11 cellular contexts compared by ENCODE assay signal in the genomic region with DNA sequence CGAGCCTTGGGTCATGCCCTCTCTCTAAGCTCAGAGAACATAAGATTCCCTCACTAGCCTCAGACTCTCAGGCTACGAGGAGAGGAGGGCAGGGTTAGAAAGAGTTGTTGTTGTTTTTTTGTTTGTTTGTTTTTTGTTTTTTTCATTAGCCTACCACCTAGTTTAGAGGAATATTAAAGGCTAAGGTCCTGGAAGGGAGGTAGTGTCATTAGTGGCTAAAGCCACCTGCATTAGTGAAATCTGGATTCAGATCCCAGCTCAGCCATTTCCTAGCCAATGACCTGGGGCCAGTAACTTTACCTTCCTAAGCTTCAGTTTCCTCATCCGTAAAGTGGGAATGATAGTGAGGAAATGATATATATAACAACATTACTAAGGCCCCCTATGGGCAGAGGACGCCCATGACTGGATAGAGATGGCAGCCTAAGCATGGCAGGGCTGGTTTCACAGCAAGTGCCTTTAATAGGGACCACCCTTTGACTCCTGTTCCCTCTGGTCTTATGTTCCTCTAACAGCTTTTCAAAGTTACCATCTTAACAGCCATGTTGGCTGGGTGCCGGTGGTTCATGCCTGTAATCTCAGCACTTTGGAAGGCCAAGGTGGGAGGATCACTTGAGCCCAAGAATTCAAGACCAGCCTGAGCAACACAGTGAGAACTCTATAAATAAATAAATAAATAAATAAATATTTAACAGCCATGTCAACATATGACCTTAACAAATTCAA. TPM values are rescaled to one million over a fixed set of nuclear protein-coding genes. Genes with fewer than 3 reads are reported as not detected.
DNase-seq lines count a peak whose midpoint lies in the region; ATAC-seq, FAIRE-seq and TF ChIP-seq lines count a peak whose summit lies in the region.
"Had no signal": no experiment of that assay in that cellular context is flagged by ENCODE, and none has a peak within 500 bp of the region (broad histone marks: within the 10 kb centered on the region; RNA-seq: fewer than 3 reads in every experiment).

No MANE protein-coding gene starts in this region.

- no peaks in the 10 kb centered on the region for H3K9me3 Mint-ChIP-seq in activated CD4-positive, alpha-beta memory T cell treated with anti-CD3 and anti-CD28 coated beads for 36 hours

- no peak overlapping the region for H2AFZ ChIP-seq in keratinocyte (ENCODE audit: control insufficient read depth, low read length)

- in situ Hi-C loops in transverse colon (cut with MboI; ENCODE audit: low pct_ligation_motif_present in 1 of 4, low pct_unique_long_range_greater_than_20kb in 1 of 4, low sequenced_read_pairs in 3 of 4): no loop called here

- H3K4me3 ChIP-seq in left ventricle myocardium inferior (no peak overlapping the region), right atrium auricular region (no peak overlapping the region), keratinocyte (ENCODE audit: control insufficient read depth in 2 of 3, extremely low read depth in 1 of 3, insufficient read depth in 2 of 3, low read depth in 1 of 3, low read length in 3 of 3) (no peak overlapping the region), transverse colon (no peak overlapping the region)
- H3K4me3 ChIP-seq: ascending aorta had no signal

- H3K4me2 ChIP-seq in keratinocyte (ENCODE audit: control insufficient read depth, extremely low read depth, insufficient read depth, low read depth, low read length): no peak overlapping the region

- TF ChIP-seq EP300 in transverse colon (IDR thresholded peaks at IDR 0.05; ENCODE audit: low read depth): no peak

- H3K27me3 ChIP-seq in left ventricle myocardium inferior (ENCODE audit: low read depth): no peaks in the 10 kb centered on the region
- no peaks in the 10 kb centered on the region for H3K27me3 ChIP-seq in right atrium auricular region
- H3K27me3 ChIP-seq in keratinocyte (ENCODE audit: control insufficient read depth, extremely low read depth, insufficient read depth, low read length): no peaks in the 10 kb centered on the region
- no peaks in the 10 kb centered on the region for H3K27me3 ChIP-seq in transverse colon
- H3K27me3 ChIP-seq: ascending aorta had no signal

- no peak for ATAC-seq in GM21360 (IDR thresholded peaks at IDR 0.05; ENCODE audit: unreplicated experiment)
- ATAC-seq: esophagus mucosa had no signal

- DNase-seq in left ventricle myocardium inferior: no peak
- no peak for DNase-seq in right atrium auricular region (ENCODE audit: low spot score)
- DNase-seq in activated CD4-positive, alpha-beta memory T cell treated with anti-CD3 and anti-CD28 coated beads for 36 hours: no peak
- no peak for DNase-seq in keratinocyte (ENCODE audit: low read depth, low spot score)
- no peak for DNase-seq in transverse colon
- no peak for DNase-seq in DMS153 (lab: John Stamatoyannopoulos, UW)
- DNase-seq in iPS-NIHi7 (ENCODE audit: extremely low spot score): no peak
- DNase-seq: stimulated activated naive CD4-positive, alpha-beta T cell treated with Interleukin-2 at 50 U/mL for 16 hours had no signal

- CTCF ChIA-PET in activated CD4-positive, alpha-beta memory T cell treated with anti-CD3 and anti-CD28 coated beads for 36 hours (lab: Charles Lee): interaction anchor here (0.7 to 7.6 kb wide), 12 partner anchors 13 to 153 kb away, joined by 3 to 183 read pairs (median 4); no protein-coding TSS in a partner anchor

- no peak for FAIRE-seq in keratinocyte (lab: Jason Lieb, UNC)

- intact Hi-C loops in left ventricle myocardium inferior (cut with micrococcal nuclease): loop anchor here (10.0 kb wide), 1 partner anchor 46 kb away; no protein-coding TSS in a partner anchor
- intact Hi-C loops in activated CD4-positive, alpha-beta memory T cell treated with anti-CD3 and anti-CD28 coated beads for 36 hours (cut with micrococcal nuclease): no loop called here
- intact Hi-C loops in transverse colon (cut with DNase I; ENCODE audit: low total_unique reads): no loop called here

- H3K4me1 Mint-ChIP-seq in activated CD4-positive, alpha-beta memory T cell treated with anti-CD3 and anti-CD28 coated beads for 36 hours (ENCODE audit: low read depth): peaks cover 30% of the 10 kb centered on the region

- H3K36me3 ChIP-seq in left ventricle myocardium inferior: peaks cover 17% of the 10 kb centered on the region
- peaks cover 26% of the 10 kb centered on the region for H3K36me3 ChIP-seq in right atrium auricular region
- H3K36me3 ChIP-seq in keratinocyte (ENCODE audit: control insufficient read depth in 2 of 2, extremely low read depth in 1 of 2, insufficient read depth in 2 of 2, low read length in 2 of 2): peaks cover 13 to 21% of the 10 kb centered on the region in 2 experiments
- H3K36me3 ChIP-seq in transverse colon: peaks cover 0 to 11% (median 5%) of the 10 kb centered on the region in 4 donors

- H4K20me1 ChIP-seq in keratinocyte (ENCODE audit: control insufficient read depth, extremely low read depth, insufficient read depth, low read length): peaks cover 26% of the 10 kb centered on the region

- H3K4me3 Mint-ChIP-seq in activated CD4-positive, alpha-beta memory T cell treated with anti-CD3 and anti-CD28 coated beads for 36 hours: no peak overlapping the region

- WGBS in transverse colon (ENCODE audit: low coverage in 1 of 2), 2 donors: 82 to 100% methylated on average over 2 to 5 of the region's 5 CpGs

- peak overlapping the region; percentile 100 for H3K27ac ChIP-seq in left ventricle myocardium inferior (replicated peaks)
- peak overlapping the region in 1 of 2 donors; percentile 17 for H3K27ac ChIP-seq in right atrium auricular region
- H3K27ac ChIP-seq in keratinocyte (ENCODE audit: control insufficient read depth, insufficient read depth, low read length): no peak overlapping the region
- peak overlapping the region; percentile 96 to 97 (median 97) for H3K27ac ChIP-seq in transverse colon

- no peak overlapping the region for H3K9ac ChIP-seq in keratinocyte (ENCODE audit: control insufficient read depth, extremely low read depth, insufficient read depth, low read length)

- peak overlapping the region; percentile 19 for H3K27ac Mint-ChIP-seq in activated CD4-positive, alpha-beta memory T cell treated with anti-CD3 and anti-CD28 coated beads for 36 hours

- H3K9me1 ChIP-seq in keratinocyte (ENCODE audit: control insufficient read depth, extremely low read depth, insufficient read depth, low read length): no peaks in the 10 kb centered on the region

- H3K36me3 Mint-ChIP-seq in activated CD4-positive, alpha-beta memory T cell treated with anti-CD3 and anti-CD28 coated beads for 36 hours: peaks cover 31% of the 10 kb centered on the region

- H3K4me1 ChIP-seq in left ventricle myocardium inferior (peaks cover 37% of the 10 kb centered on the region), right atrium auricular region (peaks cover 0 to 26% of the 10 kb centered on the region in 2 donors), keratinocyte (ENCODE audit: control insufficient read depth, extremely low read depth, insufficient read depth, low read length) (no peaks in the 10 kb centered on the region), transverse colon (peaks cover 2 to 37% (median 35%) of the 10 kb centered on the region in 4 donors)

- peaks cover 18% of the 10 kb centered on the region for H3K79me2 ChIP-seq in keratinocyte (ENCODE audit: control insufficient read depth, insufficient read depth, low read length)

- H3K9me3 ChIP-seq in left ventricle myocardium inferior (replicated peaks) (no peaks in the 10 kb centered on the region), right atrium auricular region (no peaks in the 10 kb centered on the region), keratinocyte (ENCODE audit: control insufficient read depth, low read depth, low read length) (no peaks in the 10 kb centered on the region), transverse colon (no peaks in the 10 kb centered on the region)
- H3K9me3 ChIP-seq: ascending aorta had no signal

- TF ChIP-seq POLR2A in transverse colon (IDR thresholded peaks at IDR 0.05): no peak

- dilution Hi-C loops in keratinocyte (cut with MboI; ENCODE audit: extremely low pct_ligation_motif_present, low sequenced_read_pairs): no loop called here

- peak; percentile 12 for TF ChIP-seq CTCF in left ventricle myocardium inferior (IDR thresholded peaks at IDR 0.05; ENCODE audit: borderline replicate concordance)
- no peak for TF ChIP-seq CTCF in right atrium auricular region (IDR thresholded peaks at IDR 0.05)
- TF ChIP-seq CTCF in keratinocyte (optimal IDR thresholded peaks at IDR 0.05 in 1 of 3, IDR thresholded peaks at IDR 0.05 in 1 of 3, conservative IDR thresholded peaks at IDR 0.05 in 1 of 3; ENCODE audit: extremely low read depth in 1 of 3, insufficient read depth in 2 of 3, low read length in 3 of 3): peak in 2 of 3 experiments; percentile 5 to 12
- TF ChIP-seq CTCF in transverse colon (IDR thresholded peaks at IDR 0.05): no peak

- peaks cover 5% of the 10 kb centered on the region for H3K27me3 Mint-ChIP-seq in activated CD4-positive, alpha-beta memory T cell treated with anti-CD3 and anti-CD28 coated beads for 36 hours

- POLR2A ChIA-PET in activated CD4-positive, alpha-beta memory T cell treated with anti-CD3 and anti-CD28 coated beads for 36 hours (lab: Charles Lee): interaction anchor here (9.1 to 10.7 kb wide), 2 partner anchors 16 to 53 kb away, joined by 240 to 263 read pairs; no protein-coding TSS in a partner anchor

RNA-seq across cellular contexts. Expression of gene DDIT4, which starts 5.1 kb away (rescaled TPM):
- total RNA-seq in left ventricle myocardium inferior (66.3 TPM), right atrium auricular region (100 to 1,000 TPM; 100 to 136 TPM), transverse colon (100 to 1,000 TPM in 3 of 4 donors, 10 to 100 TPM in 1; 64.5 to 356 (median 150) TPM)
- total RNA-seq in activated CD4-positive, alpha-beta memory T cell treated with anti-CD3 and anti-CD28 coated beads for 36 hours: 100 to 1,000 TPM; 637 TPM
- 153 to 289 TPM (median 248 TPM) in 3 replicates for polyA plus RNA-seq in keratinocyte
- polyA plus RNA-seq in keratinocyte (2011; ENCODE audit: low read depth): 227 TPM
- 88.3 and 149 TPM in 2 replicates for polyA plus RNA-seq in keratinocyte (2011; cell fraction: cytosol; rRNA removed)
- polyA plus RNA-seq in keratinocyte (2011; cell fraction: nucleus; rRNA removed): 237 and 241 TPM in 2 replicates
- 409 and 466 TPM in 2 replicates for polyA plus RNA-seq in keratinocyte (2012; ENCODE audit: low replicate concordance)
- polyA minus RNA-seq in keratinocyte: 214 to 285 TPM (median 225 TPM) in 3 replicates
- polyA minus RNA-seq in keratinocyte (2011; cell fraction: cytosol; rRNA and poly(A)+ RNA removed): 466 TPM
- polyA minus RNA-seq in keratinocyte (2011; cell fraction: nucleus; rRNA and poly(A)+ RNA removed): 259 and 281 TPM in 2 replicates

Comparison
In these comparisons a context has a peak if more than half of its experiments do, and no peak if none do; other contexts are left out.
1. CTCF ChIP-seq: peak in left ventricle myocardium inferior (single experiment) and keratinocyte (2 of 3); none in right atrium auricular region (0 of 2) and transverse colon (0 of 5).